In the genomic region with DNA sequence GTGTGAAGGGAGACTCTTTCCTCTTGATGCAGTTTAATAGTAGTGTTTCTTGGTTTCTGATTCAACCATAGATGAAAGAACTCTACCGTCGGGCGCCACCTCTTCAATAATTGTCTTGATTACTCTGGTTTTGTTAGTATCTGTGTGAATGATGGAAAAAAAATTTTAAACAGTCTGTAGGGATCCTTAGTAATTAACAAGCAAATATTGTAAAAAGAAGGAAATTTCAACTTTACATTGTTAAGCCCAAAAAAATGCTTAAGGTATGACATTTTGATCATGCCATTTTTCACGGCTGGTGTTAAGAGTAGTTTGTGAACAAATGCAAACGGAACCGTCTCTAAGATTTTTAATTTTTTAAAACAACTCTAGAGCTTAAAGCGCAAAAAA, we compare ENCODE assay signal across 8 cellular contexts. TPM values are rescaled to one million over a fixed set of nuclear protein-coding genes. Genes with fewer than 3 reads are reported as not detected.
DNase-seq lines count a peak whose midpoint lies in the region; ATAC-seq, FAIRE-seq and TF ChIP-seq lines count a peak whose summit lies in the region.

No MANE protein-coding gene starts in this region.

- intact Hi-C loops in HepG2 (cut with micrococcal nuclease; ENCODE audit: unreplicated experiment) (no loop called here), thyroid gland (cut with DNase I) (no loop called here)

- peak overlapping the region; percentile 65 for H3K27ac ChIP-seq in angular gyrus (ENCODE audit: low read depth, low read length)
- peak overlapping the region; percentile 80 for H3K27ac ChIP-seq in HepG2 (ENCODE audit: extremely low read length, insufficient read depth, low read length)
- H3K27ac ChIP-seq in thyroid gland = peak overlapping the region; percentile 64 to 88 (median 81)

- DNase-seq in activated CD8-positive, alpha-beta memory T cell treated with anti-CD3 and anti-CD28 coated beads, Interleukin-2, amount 10 ng/mL, durations not matched to agents 7 days and 5 days = no peak
- no peak for DNase-seq in activated CD8-positive, alpha-beta memory T cell treated with anti-CD3 and anti-CD28 coated beads for 24 hours
- DNase-seq in HepG2 (ENCODE audit: low spot score) (no peak), thyroid gland (no peak), amniotic stem cell (lab: John Stamatoyannopoulos, UW) (no peak)

- H3K4me3 Mint-ChIP-seq in activated CD8-positive, alpha-beta memory T cell treated with anti-CD3 and anti-CD28 coated beads, Interleukin-2, amount 10 ng/mL, durations not matched to agents 7 days and 5 days = peak overlapping the region; percentile 88

- TF ChIP-seq EP300 in HepG2 (IDR thresholded peaks at IDR 0.05; ENCODE audit: low read depth in 2 of 2, low read length in 2 of 2) (no peak), HepG2 (CRISPR knock-in tag; IDR thresholded peaks at IDR 0.05; ENCODE audit: borderline replicate concordance) (no peak)

- 17% methylated on average over 7 of the region's 7 CpGs for WGBS in HepG2 (ENCODE audit: low lambda C conversion rate)
- 17 to 20% methylated on average over 7 of the region's 7 CpGs for WGBS in thyroid gland, 2 donors

- TF ChIP-seq POLR2A in HepG2 (IDR thresholded peaks at IDR 0.05; ENCODE audit: insufficient read depth in 1 of 2, low read depth in 2 of 2, low read length in 2 of 2) = no peak
- no peak for TF ChIP-seq POLR2A in thyroid gland (IDR thresholded peaks at IDR 0.05)

- in situ Hi-C loops in HepG2 (cut with HindIII; ENCODE audit: extremely low pct_ligation_motif_present, low pct_unique_long_range_greater_than_20kb) = no loop called here

- H3K9me3 ChIP-seq in HepG2 (ENCODE audit: low read length) = no peaks in the 10 kb centered on the region
- no peaks in the 10 kb centered on the region for H3K9me3 ChIP-seq in thyroid gland

- H3K9me3 Mint-ChIP-seq in activated CD8-positive, alpha-beta memory T cell treated with anti-CD3 and anti-CD28 coated beads, Interleukin-2, amount 10 ng/mL, durations not matched to agents 7 days and 5 days (ENCODE audit: low read depth) = no peaks in the 10 kb centered on the region

- BruUV-seq in HepG2 (replicated peaks; lab: Mats Ljungman, UMichigan) = TSS peak; percentile 95

- H3K4me1 Mint-ChIP-seq in activated CD8-positive, alpha-beta memory T cell treated with anti-CD3 and anti-CD28 coated beads, Interleukin-2, amount 10 ng/mL, durations not matched to agents 7 days and 5 days = peaks cover 20% of the 10 kb centered on the region

- TF ChIP-seq RAD21 in HepG2 (CRISPR knock-in tag; IDR thresholded peaks at IDR 0.05) = no peak

- no peaks in the 10 kb centered on the region for H4K20me1 ChIP-seq in HepG2 (ENCODE audit: insufficient read depth, low read length)

- no peak for ATAC-seq in activated CD8-positive, alpha-beta memory T cell treated with anti-CD3 and anti-CD28 coated beads, Interleukin-2, amount 10 ng/mL, durations not matched to agents 7 days and 5 days
- ATAC-seq in HepG2 = no peak
- ATAC-seq in GM18519 (IDR thresholded peaks at IDR 0.05; ENCODE audit: low FRiP score, unreplicated experiment) = no peak
- ATAC-seq in HG03432 (IDR thresholded peaks at IDR 0.05; ENCODE audit: unreplicated experiment) = no peak

- POLR2A ChIA-PET in HepG2 (lab: Yijun Ruan, JAX) = interaction anchor here (0.7 to 2.4 kb wide), 20 partner anchors 9 to 873 kb away, joined by 3 to 24 read pairs (median 4); a partner anchor contains a TSS

- CTCF ChIA-PET in activated CD8-positive, alpha-beta memory T cell treated with anti-CD3 and anti-CD28 coated beads, Interleukin-2, amount 10 ng/mL, durations not matched to agents 7 days and 5 days (lab: Charles Lee) = interaction anchor here (0.8 to 1.3 kb wide), 10 partner anchors 11 to 877 kb away, joined by 3 to 6 read pairs (median 3); no protein-coding TSS in a partner anchor
- CTCF ChIA-PET in HepG2 (lab: Yijun Ruan, JAX; ENCODE audit: low intra/inter-chr PET ratio, low total read pairs) = no interaction called here

- TF ChIP-seq CTCF in HepG2 (CRISPR knock-in tag; IDR thresholded peaks at IDR 0.05) = no peak
- TF ChIP-seq CTCF in thyroid gland (IDR thresholded peaks at IDR 0.05) = no peak

- H3K27me3 ChIP-seq in HepG2 (ENCODE audit: control insufficient read depth in 1 of 2, insufficient read depth in 2 of 2, low read length in 2 of 2) (no peaks in the 10 kb centered on the region; a peak in 1 of 5 replicates), thyroid gland (no peaks in the 10 kb centered on the region)

- H3K4me1 ChIP-seq in HepG2 (ENCODE audit: insufficient read depth, low read length) = peaks cover 33% of the 10 kb centered on the region
- peaks cover 9% of the 10 kb centered on the region in 2 donors for H3K4me1 ChIP-seq in thyroid gland

- H3K36me3 Mint-ChIP-seq in activated CD8-positive, alpha-beta memory T cell treated with anti-CD3 and anti-CD28 coated beads, Interleukin-2, amount 10 ng/mL, durations not matched to agents 7 days and 5 days = peaks cover 34% of the 10 kb centered on the region

- H3K4me2 ChIP-seq in HepG2 (ENCODE audit: low read depth, low read length) = peak overlapping the region; percentile 71

- H3K27ac Mint-ChIP-seq in activated CD8-positive, alpha-beta memory T cell treated with anti-CD3 and anti-CD28 coated beads, Interleukin-2, amount 10 ng/mL, durations not matched to agents 7 days and 5 days = peak overlapping the region; percentile 87

- H3K79me2 ChIP-seq in HepG2 (ENCODE audit: insufficient read depth, low read length) = peaks cover 20% of the 10 kb centered on the region

- peak overlapping the region; percentile 83 for H3K9ac ChIP-seq in HepG2 (ENCODE audit: insufficient read depth, low read depth, low read length)

- H3K36me3 ChIP-seq in HepG2 (replicated peaks in 1 of 2; ENCODE audit: control insufficient read depth in 1 of 2, insufficient read depth in 2 of 2, low read length in 2 of 2) (peaks cover 4 to 7% of the 10 kb centered on the region in 2 experiments; a peak in 4 of 5 replicates), thyroid gland (no peaks in the 10 kb centered on the region)

- H3K27me3 Mint-ChIP-seq in activated CD8-positive, alpha-beta memory T cell treated with anti-CD3 and anti-CD28 coated beads, Interleukin-2, amount 10 ng/mL, durations not matched to agents 7 days and 5 days = peaks cover 12% of the 10 kb centered on the region

- peak overlapping the region; percentile 74 to 93 (median 81) for H3K4me3 ChIP-seq in HepG2 (replicated peaks in 1 of 3; ENCODE audit: insufficient read depth in 1 of 3, low read depth in 2 of 3, low read length in 3 of 3)
- H3K4me3 ChIP-seq in thyroid gland (replicated peaks in 1 of 3) = peak overlapping the region in 2 of 3 donors; percentile 66 to 90

- H2AFZ ChIP-seq in HepG2 (ENCODE audit: low read length) = no peak overlapping the region

- FAIRE-seq in HepG2 (lab: Jason Lieb, UNC) = no peak

RNA-seq across cellular contexts. Expression of a gene that starts 4.1 kb away (rescaled TPM):
- total RNA-seq in activated CD8-positive, alpha-beta memory T cell treated with anti-CD3 and anti-CD28 coated beads, Interleukin-2, amount 10 ng/mL, durations not matched to agents 7 days and 5 days = 10 to 100 TPM; 19.2 to 33.7 TPM
- total RNA-seq in HepG2 (2016; rRNA removed; fragmentation: Illumina TruSeq; extraction: Trizol) = 25.1 and 25.7 TPM in 2 replicates
- 41.7 and 51.6 TPM in 2 replicates for total RNA-seq in HepG2 (2016; cell fraction: cytosol; rRNA removed; fragmentation: Illumina TruSeq; extraction: Trizol; ENCODE audit: low read depth)
- 18.1 and 23.6 TPM in 2 replicates for total RNA-seq in HepG2 (2016; cell fraction: insoluble cytoplasmic fraction; rRNA removed; fragmentation: Illumina TruSeq; extraction: Trizol)
- 45.4 and 53.4 TPM in 2 replicates for total RNA-seq in HepG2 (2016; cell fraction: membrane; rRNA removed; fragmentation: Illumina TruSeq; extraction: Trizol)
- 11.0 and 14.4 TPM in 2 replicates for total RNA-seq in HepG2 (2016; cell fraction: nucleus; rRNA removed; fragmentation: Illumina TruSeq; extraction: Trizol)
- polyA plus RNA-seq in HepG2 (2011; rRNA removed) = 23.0 and 27.5 TPM in 2 replicates
- 12.7 and 15.6 TPM in 2 replicates for polyA plus RNA-seq in HepG2 (2011; cell fraction: cytosol; rRNA removed)
- 3.8 and 4.3 TPM in 2 replicates for polyA plus RNA-seq in HepG2 (2011; cell fraction: nucleus; rRNA removed)
- polyA plus RNA-seq in HepG2 (2012) = 43.3 and 55.8 TPM in 2 replicates
- polyA plus RNA-seq in HepG2 (2016; cell fraction: cytosol; fragmentation: Illumina TruSeq; extraction: Trizol; ENCODE audit: low read depth) = 133 and 205 TPM in 2 replicates
- 41.5 and 58.8 TPM in 2 replicates for polyA plus RNA-seq in HepG2 (2016; cell fraction: insoluble cytoplasmic fraction; fragmentation: Illumina TruSeq; extraction: Trizol; ENCODE audit: low read depth)
- 89.5 and 131 TPM in 2 replicates for polyA plus RNA-seq in HepG2 (2016; cell fraction: membrane; fragmentation: Illumina TruSeq; extraction: Trizol; ENCODE audit: low read depth)
- 41.1 and 42.9 TPM in 2 replicates for polyA plus RNA-seq in HepG2 (2016; cell fraction: nucleus; fragmentation: Illumina TruSeq; extraction: Trizol; ENCODE audit: insufficient read depth, low read depth)
- polyA minus RNA-seq in HepG2 (2011; rRNA and poly(A)+ RNA removed; ENCODE audit: low replicate concordance) = 0.64 and 16.3 TPM in 2 replicates
- 1.8 and 4.3 TPM in 2 replicates for polyA minus RNA-seq in HepG2 (2011; cell fraction: cytosol; rRNA and poly(A)+ RNA removed)
- 2.2 and 3.5 TPM in 2 replicates for polyA minus RNA-seq in HepG2 (2011; cell fraction: nucleus; rRNA and poly(A)+ RNA removed)
- 10 to 100 TPM in 2 of 4 donors, 1 to 10 TPM in 2; 1.3 to 10.8 (median 8.8) TPM for total RNA-seq in thyroid gland

RNA-seq across cellular contexts. Expression of a gene that starts 18.6 kb away (rescaled TPM):
- not detected for total RNA-seq in activated CD8-positive, alpha-beta memory T cell treated with anti-CD3 and anti-CD28 coated beads, Interleukin-2, amount 10 ng/mL, durations not matched to agents 7 days and 5 days
- total RNA-seq in HepG2 (2016; rRNA removed; fragmentation: Illumina TruSeq; extraction: Trizol) (not detected in 2 replicates), thyroid gland (not detected)
- total RNA-seq in HepG2 (2016; cell fraction: cytosol; rRNA removed; fragmentation: Illumina TruSeq; extraction: Trizol; ENCODE audit: low read depth) = not detected in 2 replicates
- total RNA-seq in HepG2 (2016; cell fraction: insoluble cytoplasmic fraction; rRNA removed; fragmentation: Illumina TruSeq; extraction: Trizol) = not detected in 2 replicates
- not detected in 2 replicates for total RNA-seq in HepG2 (2016; cell fraction: membrane; rRNA removed; fragmentation: Illumina TruSeq; extraction: Trizol)
- total RNA-seq in HepG2 (2016; cell fraction: nucleus; rRNA removed; fragmentation: Illumina TruSeq; extraction: Trizol) = not detected in 2 replicates
- not detected in 2 replicates for polyA plus RNA-seq in HepG2 (2011; rRNA removed)
- polyA plus RNA-seq in HepG2 (2011; cell fraction: cytosol; rRNA removed) = not detected in 2 replicates
- polyA plus RNA-seq in HepG2 (2011; cell fraction: nucleus; rRNA removed) = not detected in 2 replicates
- not detected in 2 replicates for polyA plus RNA-seq in HepG2 (2012)
- not detected in 2 replicates for polyA plus RNA-seq in HepG2 (2016; cell fraction: cytosol; fragmentation: Illumina TruSeq; extraction: Trizol; ENCODE audit: low read depth)
- not detected in 2 replicates for polyA plus RNA-seq in HepG2 (2016; cell fraction: insoluble cytoplasmic fraction; fragmentation: Illumina TruSeq; extraction: Trizol; ENCODE audit: low read depth)
- polyA plus RNA-seq in HepG2 (2016; cell fraction: membrane; fragmentation: Illumina TruSeq; extraction: Trizol; ENCODE audit: low read depth) = not detected in 2 replicates
- not detected in 2 replicates for polyA plus RNA-seq in HepG2 (2016; cell fraction: nucleus; fragmentation: Illumina TruSeq; extraction: Trizol; ENCODE audit: insufficient read depth, low read depth)
- not detected in 2 replicates for polyA minus RNA-seq in HepG2 (2011; rRNA and poly(A)+ RNA removed; ENCODE audit: low replicate concordance)
- polyA minus RNA-seq in HepG2 (2011; cell fraction: cytosol; rRNA and poly(A)+ RNA removed) = not detected in 2 replicates
- not detected in 2 replicates for polyA minus RNA-seq in HepG2 (2011; cell fraction: nucleus; rRNA and poly(A)+ RNA removed)

RNA-seq across cellular contexts. Expression of a gene that starts 36.0 kb away (rescaled TPM):
- not detected for total RNA-seq in activated CD8-positive, alpha-beta memory T cell treated with anti-CD3 and anti-CD28 coated beads, Interleukin-2, amount 10 ng/mL, durations not matched to agents 7 days and 5 days
- total RNA-seq in HepG2 (2016; rRNA removed; fragmentation: Illumina TruSeq; extraction: Trizol) (not detected in 2 replicates), thyroid gland (not detected)
- not detected in 2 replicates for total RNA-seq in HepG2 (2016; cell fraction: cytosol; rRNA removed; fragmentation: Illumina TruSeq; extraction: Trizol; ENCODE audit: low read depth)
- total RNA-seq in HepG2 (2016; cell fraction: insoluble cytoplasmic fraction; rRNA removed; fragmentation: Illumina TruSeq; extraction: Trizol) = not detected in 2 replicates
- not detected in 2 replicates for total RNA-seq in HepG2 (2016; cell fraction: membrane; rRNA removed; fragmentation: Illumina TruSeq; extraction: Trizol)
- not detected in 2 replicates for total RNA-seq in HepG2 (2016; cell fraction: nucleus; rRNA removed; fragmentation: Illumina TruSeq; extraction: Trizol)
- polyA plus RNA-seq in HepG2 (2011; rRNA removed) = not detected in 2 replicates
- not detected in 2 replicates for polyA plus RNA-seq in HepG2 (2011; cell fraction: cytosol; rRNA removed)
- polyA plus RNA-seq in HepG2 (2011; cell fraction: nucleus; rRNA removed) = not detected in 2 replicates
- polyA plus RNA-seq in HepG2 (2012) = not detected in 2 replicates
- polyA plus RNA-seq in HepG2 (2016; cell fraction: cytosol; fragmentation: Illumina TruSeq; extraction: Trizol; ENCODE audit: low read depth) = not detected in 2 replicates
- not detected in 2 replicates for polyA plus RNA-seq in HepG2 (2016; cell fraction: insoluble cytoplasmic fraction; fragmentation: Illumina TruSeq; extraction: Trizol; ENCODE audit: low read depth)
- not detected in 2 replicates for polyA plus RNA-seq in HepG2 (2016; cell fraction: membrane; fragmentation: Illumina TruSeq; extraction: Trizol; ENCODE audit: low read depth)
- not detected in 2 replicates for polyA plus RNA-seq in HepG2 (2016; cell fraction: nucleus; fragmentation: Illumina TruSeq; extraction: Trizol; ENCODE audit: insufficient read depth, low read depth)
- not detected in 2 replicates for polyA minus RNA-seq in HepG2 (2011; rRNA and poly(A)+ RNA removed; ENCODE audit: low replicate concordance)
- not detected in 2 replicates for polyA minus RNA-seq in HepG2 (2011; cell fraction: cytosol; rRNA and poly(A)+ RNA removed)
- polyA minus RNA-seq in HepG2 (2011; cell fraction: nucleus; rRNA and poly(A)+ RNA removed) = not detected in 2 replicates

RNA-seq across cellular contexts. Expression of a gene that starts 46.3 kb away (rescaled TPM):
- total RNA-seq in activated CD8-positive, alpha-beta memory T cell treated with anti-CD3 and anti-CD28 coated beads, Interleukin-2, amount 10 ng/mL, durations not matched to agents 7 days and 5 days = not detected
- not detected in 2 replicates for total RNA-seq in HepG2 (2016; rRNA removed; fragmentation: Illumina TruSeq; extraction: Trizol)
- total RNA-seq in HepG2 (2016; cell fraction: cytosol; rRNA removed; fragmentation: Illumina TruSeq; extraction: Trizol; ENCODE audit: low read depth) = not detected in 2 replicates
- not detected in 2 replicates for total RNA-seq in HepG2 (2016; cell fraction: insoluble cytoplasmic fraction; rRNA removed; fragmentation: Illumina TruSeq; extraction: Trizol)
- not detected in 2 replicates for total RNA-seq in HepG2 (2016; cell fraction: membrane; rRNA removed; fragmentation: Illumina TruSeq; extraction: Trizol)
- total RNA-seq in HepG2 (2016; cell fraction: nucleus; rRNA removed; fragmentation: Illumina TruSeq; extraction: Trizol) = not detected in 2 replicates
- polyA plus RNA-seq in HepG2 (2011; rRNA removed) = not detected in 2 replicates
- not detected in 2 replicates for polyA plus RNA-seq in HepG2 (2011; cell fraction: cytosol; rRNA removed)
- polyA plus RNA-seq in HepG2 (2011; cell fraction: nucleus; rRNA removed) = not detected in 2 replicates
- not detected in 2 replicates for polyA plus RNA-seq in HepG2 (2012)
- polyA plus RNA-seq in HepG2 (2016; cell fraction: cytosol; fragmentation: Illumina TruSeq; extraction: Trizol; ENCODE audit: low read depth) = not detected in 2 replicates
- polyA plus RNA-seq in HepG2 (2016; cell fraction: insoluble cytoplasmic fraction; fragmentation: Illumina TruSeq; extraction: Trizol; ENCODE audit: low read depth) = not detected in 2 replicates
- polyA plus RNA-seq in HepG2 (2016; cell fraction: membrane; fragmentation: Illumina TruSeq; extraction: Trizol; ENCODE audit: low read depth) = not detected in 2 replicates
- polyA plus RNA-seq in HepG2 (2016; cell fraction: nucleus; fragmentation: Illumina TruSeq; extraction: Trizol; ENCODE audit: insufficient read depth, low read depth) = not detected in 2 replicates
- polyA minus RNA-seq in HepG2 (2011; rRNA and poly(A)+ RNA removed; ENCODE audit: low replicate concordance) = not detected in 2 replicates
- polyA minus RNA-seq in HepG2 (2011; cell fraction: cytosol; rRNA and poly(A)+ RNA removed) = not detected in 2 replicates
- polyA minus RNA-seq in HepG2 (2011; cell fraction: nucleus; rRNA and poly(A)+ RNA removed) = not detected in 2 replicates
- total RNA-seq in thyroid gland = not detected

RNA-seq across cellular contexts. Expression of a gene that starts 48.7 kb away (rescaled TPM):
- total RNA-seq in activated CD8-positive, alpha-beta memory T cell treated with anti-CD3 and anti-CD28 coated beads, Interleukin-2, amount 10 ng/mL, durations not matched to agents 7 days and 5 days = not detected
- total RNA-seq in HepG2 (2016; rRNA removed; fragmentation: Illumina TruSeq; extraction: Trizol) (0.07 TPM in 1 of 2 replicates, not detected in the other), thyroid gland (not detected)
- total RNA-seq in HepG2 (2016; cell fraction: cytosol; rRNA removed; fragmentation: Illumina TruSeq; extraction: Trizol; ENCODE audit: low read depth) = not detected in 2 replicates
- total RNA-seq in HepG2 (2016; cell fraction: insoluble cytoplasmic fraction; rRNA removed; fragmentation: Illumina TruSeq; extraction: Trizol) = not detected in 2 replicates
- total RNA-seq in HepG2 (2016; cell fraction: membrane; rRNA removed; fragmentation: Illumina TruSeq; extraction: Trizol) = not detected in 2 replicates
- total RNA-seq in HepG2 (2016; cell fraction: nucleus; rRNA removed; fragmentation: Illumina TruSeq; extraction: Trizol) = not detected in 2 replicates
- 0.09 and 0.31 TPM in 2 replicates for polyA plus RNA-seq in HepG2 (2011; rRNA removed)
- polyA plus RNA-seq in HepG2 (2011; cell fraction: cytosol; rRNA removed) = 0.27 and 0.54 TPM in 2 replicates
- not detected in 2 replicates for polyA plus RNA-seq in HepG2 (2011; cell fraction: nucleus; rRNA removed)
- 0.07 and 0.20 TPM in 2 replicates for polyA plus RNA-seq in HepG2 (2012)
- polyA plus RNA-seq in HepG2 (2016; cell fraction: cytosol; fragmentation: Illumina TruSeq; extraction: Trizol; ENCODE audit: low read depth) = not detected in 2 replicates
- polyA plus RNA-seq in HepG2 (2016; cell fraction: insoluble cytoplasmic fraction; fragmentation: Illumina TruSeq; extraction: Trizol; ENCODE audit: low read depth) = 0.23 TPM in 1 of 2 replicates, not detected in the other
- polyA plus RNA-seq in HepG2 (2016; cell fraction: membrane; fragmentation: Illumina TruSeq; extraction: Trizol; ENCODE audit: low read depth) = not detected in 2 replicates
- not detected in 2 replicates for polyA plus RNA-seq in HepG2 (2016; cell fraction: nucleus; fragmentation: Illumina TruSeq; extraction: Trizol; ENCODE audit: insufficient read depth, low read depth)
- polyA minus RNA-seq in HepG2 (2011; rRNA and poly(A)+ RNA removed; ENCODE audit: low replicate concordance) = not detected in 2 replicates
- not detected in 2 replicates for polyA minus RNA-seq in HepG2 (2011; cell fraction: cytosol; rRNA and poly(A)+ RNA removed)
- polyA minus RNA-seq in HepG2 (2011; cell fraction: nucleus; rRNA and poly(A)+ RNA removed) = not detected in 2 replicates
